24 cellular contexts compared by ENCODE assay signal in the genomic region with DNA sequence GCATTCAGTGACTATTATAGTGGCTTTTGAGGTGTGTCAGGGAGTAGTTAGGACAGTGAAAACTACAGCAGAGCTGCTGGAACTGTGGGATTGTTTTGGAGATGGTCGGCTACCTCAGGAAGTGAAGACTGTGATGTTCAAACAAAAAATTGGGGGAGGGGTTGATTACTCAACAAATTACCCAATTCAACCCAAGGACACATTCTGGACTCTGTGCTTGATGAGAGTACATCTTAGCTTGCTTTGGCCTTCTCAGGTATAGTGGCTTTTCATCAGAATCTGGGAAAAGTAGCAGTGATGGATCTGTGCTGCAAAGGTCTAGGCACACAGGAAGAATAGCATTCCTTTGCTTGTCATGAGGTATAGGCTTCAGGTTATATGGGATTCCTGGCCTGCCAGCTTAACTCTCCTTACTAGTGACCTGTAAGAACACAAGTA. TPM values are rescaled to one million over a fixed set of nuclear protein-coding genes. Genes with fewer than 3 reads are reported as not detected.
DNase-seq lines count a peak whose midpoint lies in the region; ATAC-seq, FAIRE-seq and TF ChIP-seq lines count a peak whose summit lies in the region.
"Had no signal": no experiment of that assay in that cellular context is flagged by ENCODE, and none has a peak within 500 bp of the region (broad histone marks: within the 10 kb centered on the region; RNA-seq: fewer than 3 reads in every experiment).

No MANE protein-coding gene starts in this region.

- TF ChIP-seq POLR2A in NB4 (IDR thresholded peaks at IDR 0.05; ENCODE audit: extremely low read depth, insufficient read length), result no peak

- no peak overlapping the region for H3K9ac ChIP-seq in H9 (ENCODE audit: extremely low read depth, insufficient read length, low read length)
- H3K9ac ChIP-seq in endodermal cell (ENCODE audit: extremely low read depth, low read length, poor library complexity, severe bottlenecking), result no peak overlapping the region

- H3K27ac ChIP-seq in H9 (ENCODE audit: insufficient read length, low read depth, low read length), result peak overlapping the region; percentile 12
- no peak overlapping the region for H3K27ac ChIP-seq in endodermal cell (ENCODE audit: low read depth, low read length)
- H3K27ac ChIP-seq in mesodermal cell (ENCODE audit: low read depth, low read length, severe bottlenecking), result peak overlapping the region; percentile 48
- H3K27ac ChIP-seq in small intestine (ENCODE audit: low read depth in 1 of 2, low read length in 1 of 2), result no peak overlapping the region
- H3K27ac ChIP-seq: gastrocnemius medialis, SJSA1 had no signal

- no peak overlapping the region for H3K14ac ChIP-seq in H9 (ENCODE audit: insufficient read depth, low read length)

- ATAC-seq in GM19463 (IDR thresholded peaks at IDR 0.05; ENCODE audit: unreplicated experiment) (no peak), HG03442 (IDR thresholded peaks at IDR 0.05; ENCODE audit: unreplicated experiment) (no peak)
- ATAC-seq: gastrocnemius medialis; left colon; PC-3; stimulated activated naive B cell treated with anti-CD40 and anti-IgM and Interleukin-4, amounts not matched to agents 10 μg/mL and 1 μg/mL and 100 μg/mL, for 72 hours had no signal

- no peak overlapping the region for H4K5ac ChIP-seq in H9 (ENCODE audit: insufficient read length, low read depth, low read length)

- H3K9me3 ChIP-seq in H9 (ENCODE audit: control insufficient read depth, low read depth, low read length) (no peaks in the 10 kb centered on the region), endodermal cell (ENCODE audit: control insufficient read depth, low read length) (no peaks in the 10 kb centered on the region), mesodermal cell (ENCODE audit: control insufficient read depth, low read length) (no peaks in the 10 kb centered on the region), small intestine (ENCODE audit: control insufficient read depth, low read depth) (no peaks in the 10 kb centered on the region)
- H3K9me3 ChIP-seq: gastrocnemius medialis, SJSA1, tibial nerve had no signal

- H2BK12ac ChIP-seq in H9 (ENCODE audit: insufficient read length, low read depth, low read length), result no peak overlapping the region

- no peak overlapping the region for H3T11ph ChIP-seq in H9 (ENCODE audit: low read length)

- H3K27ac Mint-ChIP-seq in H9, result peak overlapping the region; percentile 86 to 96 (median 89)
- peak overlapping the region; percentile 67 for H3K27ac Mint-ChIP-seq in endodermal cell
- H3K27ac Mint-ChIP-seq: activated B cell treated with CpG ODN at 0.5 μM for 24 hours; activated CD4-positive, alpha-beta memory T cell treated with anti-CD3 and anti-CD28 coated beads, Interleukin-2, amount 10 ng/mL, durations not matched to agents 7 days and 5 days; activated naive CD4-positive, alpha-beta T cell treated with anti-CD3 and anti-CD28 coated beads for 36 hours; stimulated activated naive B cell treated with anti-CD40 and anti-IgM and Interleukin-4, amounts not matched to agents 10 μg/mL and 1 μg/mL and 100 μg/mL, for 72 hours had no signal

- H4K20me1 ChIP-seq in H9 (ENCODE audit: control insufficient read depth, insufficient read depth, insufficient read length), result no peaks in the 10 kb centered on the region

- no peak overlapping the region for H3K23ac ChIP-seq in H9 (ENCODE audit: insufficient read length, low read depth, low read length)

- H3K4me1 Mint-ChIP-seq in H9 (peaks cover 83 to 88% of the 10 kb centered on the region in 2 experiments), endodermal cell (peaks cover 63% of the 10 kb centered on the region)
- H3K4me1 Mint-ChIP-seq: activated B cell treated with CpG ODN at 0.5 μM for 24 hours had no signal

- no peak overlapping the region for H3K56ac ChIP-seq in H9 (ENCODE audit: insufficient read length, low read depth, low read length)

- H2AK5ac ChIP-seq in H9 (ENCODE audit: insufficient read length, low read length), result no peak overlapping the region

- no CpG with 5 or more reads among the region's 1 CpG for WGBS in H9 (ENCODE audit: extremely low coverage, insufficient read length, low lambda C conversion rate)
- WGBS in endodermal cell (ENCODE audit: insufficient coverage in 1 of 2, insufficient read length in 1 of 2), 2 experiments, result 92% methylated on average over 1 of the region's 1 CpG; no CpG with 5 or more reads in 1 of the 2 experiments
- no CpG with 5 or more reads among the region's 1 CpG for WGBS in mesodermal cell (ENCODE audit: insufficient coverage in 2 of 2), 2 experiments
- WGBS in small intestine, 3 donors, result 44 to 58% (median 52%) methylated on average over 1 of the region's 1 CpG

- TF ChIP-seq CTCF in H9 (conservative IDR thresholded peaks at IDR 0.05) (no peak), NB4 (IDR thresholded peaks at IDR 0.05; ENCODE audit: low read depth, low read length) (no peak), endodermal cell (conservative IDR thresholded peaks at IDR 0.05) (no peak)

- H3K27me3 ChIP-seq in H9 (ENCODE audit: insufficient read depth, low read length) (no peaks in the 10 kb centered on the region), endodermal cell (ENCODE audit: control insufficient read depth, insufficient read depth, low read length, poor library complexity, severe bottlenecking) (no peaks in the 10 kb centered on the region), small intestine (ENCODE audit: control insufficient read depth in 2 of 2, insufficient read depth in 2 of 2, low read length in 2 of 2) (no peaks in the 10 kb centered on the region)
- H3K27me3 ChIP-seq: gastrocnemius medialis, SJSA1, tibial nerve had no signal

- H2AFZ ChIP-seq in H9 (ENCODE audit: low read length), result no peak overlapping the region

- FAIRE-seq in small intestine (lab: Jason Lieb, UNC), result no peak
- FAIRE-seq: colon, endothelial cell of umbilical vein had no signal

- peaks cover 1% of the 10 kb centered on the region; the same call in 1 of the 2 replicates for H3K79me2 ChIP-seq in H9 (ENCODE audit: insufficient read depth, low read length)

- H3K4ac ChIP-seq in H9 (ENCODE audit: low read depth, low read length), result no peak overlapping the region

- H3K9me3 Mint-ChIP-seq in H9, result no peaks in the 10 kb centered on the region
- no peaks in the 10 kb centered on the region for H3K9me3 Mint-ChIP-seq in endodermal cell
- H3K9me3 Mint-ChIP-seq: activated B cell treated with CpG ODN at 0.5 μM for 24 hours; activated CD4-positive, alpha-beta memory T cell treated with anti-CD3 and anti-CD28 coated beads, Interleukin-2, amount 10 ng/mL, durations not matched to agents 7 days and 5 days; activated naive CD4-positive, alpha-beta T cell treated with anti-CD3 and anti-CD28 coated beads for 36 hours; stimulated activated naive B cell treated with anti-CD40 and anti-IgM and Interleukin-4, amounts not matched to agents 10 μg/mL and 1 μg/mL and 100 μg/mL, for 72 hours had no signal

- H3K79me1 ChIP-seq in H9 (ENCODE audit: insufficient read depth, low read depth, low read length, poor library complexity, severe bottlenecking), result no peaks in the 10 kb centered on the region

- H2BK120ac ChIP-seq in H9 (ENCODE audit: low read depth, low read length, poor library complexity, severe bottlenecking), result no peak overlapping the region

- DNase-seq in H9 (no peak), NB4 (ENCODE audit: low read depth) (peak; percentile 46), endodermal cell (no peak), NCI-H2107 treated with DMSO at 0.1 percent for 48 hours (lab: John Stamatoyannopoulos, UW; ENCODE audit: unreplicated experiment) (no peak), small intestine (no peak)
- DNase-seq: activated B cell treated with CpG ODN at 0.5 μM for 24 hours; activated CD4-positive, alpha-beta memory T cell treated with anti-CD3 and anti-CD28 coated beads, Interleukin-2, amount 10 ng/mL, durations not matched to agents 7 days and 5 days; activated naive CD4-positive, alpha-beta T cell treated with anti-CD3 and anti-CD28 coated beads for 36 hours; aorta; DND-41; gastrocnemius medialis; Kasumi-1; left colon; NCI-H1436 treated with DMSO at 0.1 percent for 48 hours; NCI-H2227 treated with DMSO at 0.1 percent for 48 hours; PC-3; stimulated activated naive B cell treated with anti-CD40 and anti-IgM and Interleukin-4, amounts not matched to agents 10 μg/mL and 1 μg/mL and 100 μg/mL, for 72 hours had no signal

- H3K36me3 ChIP-seq in endodermal cell (ENCODE audit: control insufficient read depth, insufficient read depth, low read length), result no peaks in the 10 kb centered on the region
- H3K36me3 ChIP-seq in mesodermal cell (ENCODE audit: control insufficient read depth, insufficient read depth, low read length), result no peaks in the 10 kb centered on the region
- H3K36me3 ChIP-seq in small intestine (ENCODE audit: control insufficient read depth in 2 of 2, insufficient read depth in 2 of 2, low read length in 2 of 2), result no peaks in the 10 kb centered on the region
- H3K36me3 ChIP-seq: gastrocnemius medialis, SJSA1, tibial nerve had no signal

- no peak overlapping the region for H3K4me2 ChIP-seq in H9 (ENCODE audit: insufficient read depth, insufficient read length, low read length)

- H3K27me3 Mint-ChIP-seq in H9 (ENCODE audit: low read depth) (no peaks in the 10 kb centered on the region), endodermal cell (ENCODE audit: insufficient read depth) (no peaks in the 10 kb centered on the region)
- H3K27me3 Mint-ChIP-seq: activated B cell treated with CpG ODN at 0.5 μM for 24 hours; activated CD4-positive, alpha-beta memory T cell treated with anti-CD3 and anti-CD28 coated beads, Interleukin-2, amount 10 ng/mL, durations not matched to agents 7 days and 5 days; stimulated activated naive B cell treated with anti-CD40 and anti-IgM and Interleukin-4, amounts not matched to agents 10 μg/mL and 1 μg/mL and 100 μg/mL, for 72 hours had no signal

- H3K23me2 ChIP-seq in H9 (ENCODE audit: insufficient read length, low read depth, low read length, poor library complexity, severe bottlenecking), result no peaks in the 10 kb centered on the region

- no peak overlapping the region for H3K18ac ChIP-seq in H9 (ENCODE audit: insufficient read length, low read depth, low read length)

- no peak overlapping the region for H4K8ac ChIP-seq in H9 (replicated peaks; ENCODE audit: insufficient read length, low read depth, low read length)

- H2BK15ac ChIP-seq in H9 (ENCODE audit: low read depth, low read length), result no peak overlapping the region

- peaks cover 8% of the 10 kb centered on the region; the same call in 1 of the 2 replicates for H3K4me1 ChIP-seq in H9 (ENCODE audit: insufficient read depth, low read length)
- peaks cover 19% of the 10 kb centered on the region for H3K4me1 ChIP-seq in endodermal cell (ENCODE audit: control insufficient read depth, insufficient read depth, low read length)
- H3K4me1 ChIP-seq in mesodermal cell (ENCODE audit: control insufficient read depth, insufficient read depth, low read length, poor library complexity, severe bottlenecking), result peaks cover 62% of the 10 kb centered on the region
- no peaks in the 10 kb centered on the region for H3K4me1 ChIP-seq in small intestine (ENCODE audit: control insufficient read depth in 2 of 2, insufficient read depth in 1 of 2, low read depth in 1 of 2, low read length in 1 of 2)

- H3K36me3 Mint-ChIP-seq in H9 (ENCODE audit: insufficient read depth in 1 of 3, low read depth in 3 of 3), result no peaks in the 10 kb centered on the region; a peak in 1 of 7 replicates
- H3K36me3 Mint-ChIP-seq in endodermal cell (ENCODE audit: low read depth), result no peaks in the 10 kb centered on the region
- H3K36me3 Mint-ChIP-seq: stimulated activated naive B cell treated with anti-CD40 and anti-IgM and Interleukin-4, amounts not matched to agents 10 μg/mL and 1 μg/mL and 100 μg/mL, for 72 hours had no signal

- H3K4me3 Mint-ChIP-seq in H9, result no peak overlapping the region
- no peak overlapping the region for H3K4me3 Mint-ChIP-seq in endodermal cell
- H3K4me3 Mint-ChIP-seq: activated B cell treated with CpG ODN at 0.5 μM for 24 hours; activated CD4-positive, alpha-beta memory T cell treated with anti-CD3 and anti-CD28 coated beads, Interleukin-2, amount 10 ng/mL, durations not matched to agents 7 days and 5 days; activated naive CD4-positive, alpha-beta T cell treated with anti-CD3 and anti-CD28 coated beads for 36 hours; stimulated activated naive B cell treated with anti-CD40 and anti-IgM and Interleukin-4, amounts not matched to agents 10 μg/mL and 1 μg/mL and 100 μg/mL, for 72 hours had no signal

- H4K91ac ChIP-seq in H9 (ENCODE audit: insufficient read length, low read depth, low read length), result no peak overlapping the region

- H3K4me3 ChIP-seq in NB4 (ENCODE audit: low read depth, low read length) (no peak overlapping the region), endodermal cell (ENCODE audit: low read length) (no peak overlapping the region), mesodermal cell (ENCODE audit: extremely low read depth, insufficient read depth, low read length, poor library complexity, severe bottlenecking) (no peak overlapping the region), small intestine (ENCODE audit: low read depth in 1 of 2, low read length in 2 of 2) (no peak overlapping the region)
- H3K4me3 ChIP-seq: gastrocnemius medialis, SJSA1, tibial nerve had no signal

- H2BK5ac ChIP-seq in H9 (ENCODE audit: insufficient read length, low read length), result no peak overlapping the region

- no peak overlapping the region for H2BK20ac ChIP-seq in H9 (ENCODE audit: low read depth, low read length, poor library complexity, severe bottlenecking)

RNA-seq across cellular contexts. Expression of a gene that starts 47.0 kb away (rescaled TPM):
- total RNA-seq in H9 (2021) (59.6 and 60.7 TPM in 2 replicates), endodermal cell (10 to 100 TPM; 69.7 to 73.4 TPM)
- 21.1 TPM for polyA plus RNA-seq in endodermal cell (2013, experiment 1 of 2)
- polyA plus RNA-seq in endodermal cell (2013, experiment 2 of 2), result 19.6 TPM
- 54.9 TPM for polyA plus RNA-seq in mesodermal cell (2013, experiment 1 of 2)
- polyA plus RNA-seq in mesodermal cell (2013, experiment 2 of 2), result 49.1 TPM
- polyA plus RNA-seq in small intestine, result 10 to 100 TPM in 2 of 3 donors, 1 to 10 TPM in 1; 7.8 to 21.8 (median 10.3) TPM

Comparison
In these comparisons a context has a peak if more than half of its experiments do, and no peak if none do; other contexts are left out.
1. H3K27ac ChIP-seq: peak in H9 (single experiment) and mesodermal cell (single experiment); none in endodermal cell (single experiment) and small intestine (0 of 2).